ENCODE assay signal across 19 cellular contexts in the genomic region with DNA sequence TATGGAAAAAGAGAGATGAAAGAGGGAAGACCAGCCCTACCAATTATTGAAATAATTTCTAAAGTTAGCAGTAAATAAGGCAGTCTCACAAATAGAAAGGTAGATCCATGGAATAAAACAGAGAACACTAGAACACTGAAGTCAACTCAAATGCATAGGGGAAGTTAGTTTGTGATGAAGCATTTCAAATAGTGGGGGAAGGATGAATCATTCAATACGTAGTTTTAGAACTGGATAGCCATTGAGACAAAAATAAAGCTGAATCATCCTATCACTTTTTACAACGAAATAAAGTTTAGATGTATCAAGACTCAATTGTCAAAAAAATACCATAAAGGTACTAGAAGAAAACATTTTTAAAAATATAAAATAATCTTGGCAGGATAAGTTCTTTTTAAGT.
A peak's percentile ranks its signal among the peaks of the same experiment; 100 is the strongest.
DNase-seq lines count a peak whose midpoint lies in the region; ATAC-seq, FAIRE-seq and TF ChIP-seq lines count a peak whose summit lies in the region.
"Had no signal": no experiment of that assay in that cellular context is flagged by ENCODE, and none has a peak within 500 bp of the region (broad histone marks: within the 10 kb centered on the region; RNA-seq: fewer than 3 reads in every experiment).

No MANE protein-coding gene starts in this region.

- H2AK5ac ChIP-seq in IMR-90 (ENCODE audit: low read depth, low read length): no peak overlapping the region

- H3K27me3 ChIP-seq in IMR-90 (ENCODE audit: control insufficient read depth, insufficient read depth, low read length) (peaks cover 1% of the 10 kb centered on the region; the same call in 1 of the 2 replicates), iPS-20b (ENCODE audit: insufficient read depth, low read length) (no peaks in the 10 kb centered on the region), spleen (replicated peaks in 1 of 7) (no peaks in the 10 kb centered on the region)

- no peak overlapping the region for H3K18ac ChIP-seq in IMR-90 (ENCODE audit: low read depth, low read length)

- dilution Hi-C loops in IMR-90 (cut with HindIII; ENCODE audit: low sequenced_read_pairs, unreplicated experiment): no loop called here

- peak; percentile 92 for FAIRE-seq in colon (lab: Jason Lieb, UNC)
- FAIRE-seq: A204.1, GM12892, H54 had no signal

- H3K79me1 ChIP-seq in IMR-90 (ENCODE audit: low read depth in 1 of 2, low read length in 2 of 2): no peaks in the 10 kb centered on the region

- no peak overlapping the region for H3K14ac ChIP-seq in IMR-90 (replicated peaks; ENCODE audit: low read depth, low read length)

- no peaks in the 10 kb centered on the region for H4K20me1 ChIP-seq in IMR-90 (ENCODE audit: insufficient read depth, low read length)

- H4K5ac ChIP-seq in IMR-90 (ENCODE audit: low read depth, low read length): no peak overlapping the region

- H3K23ac ChIP-seq in IMR-90 (ENCODE audit: low read depth, low read length): no peak overlapping the region

- in situ Hi-C loops in IMR-90 (cut with MboI; ENCODE audit: low sequenced_read_pairs): no loop called here

- CTCF ChIA-PET in IMR-90 (lab: Yijun Ruan, JAX): no interaction called here

- no peak overlapping the region for H3K4ac ChIP-seq in IMR-90 (ENCODE audit: low read depth, low read length)

- no peak overlapping the region for H3K4me2 ChIP-seq in IMR-90 (ENCODE audit: low read depth, low read length)
- H3K4me2 ChIP-seq: BLaER1 treated with 17β-estradiol and CSF1 and Interleukin-3, amounts not matched to agents 10 nM and 100 nM had no signal

- no peak overlapping the region for H4K91ac ChIP-seq in IMR-90 (ENCODE audit: insufficient read depth, low read depth, low read length)

- no peak overlapping the region for H2AFZ ChIP-seq in IMR-90 (replicated peaks; ENCODE audit: low read length, poor library complexity)

- ATAC-seq in IMR-90 (ENCODE audit: low read depth): no peak
- no peak for ATAC-seq in HG02678 (IDR thresholded peaks at IDR 0.05; ENCODE audit: unreplicated experiment)

- H3K36me3 ChIP-seq in IMR-90 (ENCODE audit: control insufficient read depth, insufficient read depth, low read length) (no peaks in the 10 kb centered on the region), iPS-20b (ENCODE audit: insufficient read depth, low read depth, low read length) (no peaks in the 10 kb centered on the region), spleen (no peaks in the 10 kb centered on the region)
- H3K36me3 ChIP-seq: BLaER1 treated with 17β-estradiol and CSF1 and Interleukin-3, amounts not matched to agents 10 nM and 100 nM had no signal

- POLR2A ChIA-PET in IMR-90 (lab: Charles Lee; ENCODE audit: unreplicated experiment): no interaction called here

- no peak for TF ChIP-seq POLR2A in IMR-90 (IDR thresholded peaks at IDR 0.05; ENCODE audit: low read depth, low read length)
- TF ChIP-seq POLR2A in spleen (IDR thresholded peaks at IDR 0.05): no peak

- H3K4me1 ChIP-seq in IMR-90 (ENCODE audit: control insufficient read depth, insufficient read depth, low read length) (no peaks in the 10 kb centered on the region), iPS-20b (ENCODE audit: insufficient read depth, low read length) (peaks cover 15% of the 10 kb centered on the region; the same call in 1 of the 2 replicates), spleen (no peaks in the 10 kb centered on the region)

- no CpG with 5 or more reads among the region's 2 CpGs for WGBS in IMR-90 (ENCODE audit: extremely low coverage in 2 of 2, insufficient read length in 1 of 2), 2 experiments
- 35 to 67% (median 51%) methylated on average over 2 of the region's 2 CpGs for WGBS in spleen, 5 donors

- BruUV-seq in IMR-90 (replicated peaks; lab: Mats Ljungman, UMichigan): no TSS peak

- no peaks in the 10 kb centered on the region for H3K9me1 ChIP-seq in IMR-90 (ENCODE audit: insufficient read depth, low read length)

- DNase-seq in EH (ENCODE audit: low read depth): peak; percentile 0
- peak; percentile 43 for DNase-seq in IMR-90
- DNase-seq in cerebellum (ENCODE audit: low spot score): no peak
- DNase-seq in stimulated activated CD4-positive, alpha-beta T cell treated with anti-CD3 and anti-CD28 coated beads, Interleukin-12 subunit alpha, Interleukin-12 subunit beta, amount 100 ng/mL, for 4 hours: no peak
- no peak for DNase-seq in spleen
- DNase-seq: DND-41, MV-4-11, NCI-H1417, NCI-H187 treated with DMSO at 0.1 percent for 48 hours, OCI-M1, RPMI8226, SIG-M5 had no signal

- H3K27ac ChIP-seq in IMR-90 (ENCODE audit: insufficient read depth, low read length) (no peak overlapping the region), iPS-20b (ENCODE audit: low read length) (peak overlapping the region; percentile 85), spleen (no peak overlapping the region)
- H3K27ac ChIP-seq: BLaER1 treated with 17β-estradiol and CSF1 and Interleukin-3, amounts not matched to agents 10 nM and 100 nM had no signal

- TF ChIP-seq RAD21 in IMR-90 (IDR thresholded peaks at IDR 0.05; ENCODE audit: low read length): no peak

- no peak overlapping the region for H2BK20ac ChIP-seq in IMR-90 (ENCODE audit: low read depth, low read length)

- H2BK5ac ChIP-seq in IMR-90 (ENCODE audit: low read depth, low read length, poor library complexity, severe bottlenecking): no peak overlapping the region

- intact Hi-C loops in IMR-90 (cut with micrococcal nuclease) (no loop called here), spleen (cut with DNase I; ENCODE audit: low total_unique reads) (no loop called here)

- no peak overlapping the region for H2AK9ac ChIP-seq in IMR-90 (replicated peaks; ENCODE audit: low read depth, low read length, poor library complexity)

- H3K9ac ChIP-seq in IMR-90 (ENCODE audit: low read depth, low read length): no peak overlapping the region
- no peak overlapping the region for H3K9ac ChIP-seq in iPS-20b (ENCODE audit: low read depth, low read length)
- H3K9ac ChIP-seq: BLaER1 treated with 17β-estradiol and CSF1 and Interleukin-3, amounts not matched to agents 10 nM and 100 nM had no signal

- no peak overlapping the region for H2BK15ac ChIP-seq in IMR-90 (ENCODE audit: low read depth, low read length)

- H4K8ac ChIP-seq in IMR-90 (ENCODE audit: low read depth in 2 of 2, low read length in 2 of 2): no peak overlapping the region

- no peaks in the 10 kb centered on the region for H3K9me3 ChIP-seq in IMR-90 (ENCODE audit: control insufficient read depth, insufficient read depth, low read length)
- no peaks in the 10 kb centered on the region for H3K9me3 ChIP-seq in iPS-20b (ENCODE audit: insufficient read depth, low read depth, low read length)
- H3K9me3 ChIP-seq in spleen: no peaks in the 10 kb centered on the region

- no peak overlapping the region for H3K56ac ChIP-seq in IMR-90 (ENCODE audit: extremely low read depth, insufficient read depth, low read length)

- TF ChIP-seq CTCF in IMR-90 (conservative IDR thresholded peaks at IDR 0.05; ENCODE audit: low read depth, low read length): no peak
- no peak for TF ChIP-seq CTCF in spleen (IDR thresholded peaks at IDR 0.05 in 8 of 11, conservative IDR thresholded peaks at IDR 0.05 in 3 of 11)

- H2BK120ac ChIP-seq in IMR-90 (ENCODE audit: low read depth, low read length): no peak overlapping the region

- H3K4me3 ChIP-seq in IMR-90 (ENCODE audit: insufficient read depth, low read depth, low read length): no peak overlapping the region
- no peak overlapping the region for H3K4me3 ChIP-seq in iPS-20b (ENCODE audit: low read length)
- no peak overlapping the region for H3K4me3 ChIP-seq in spleen
- H3K4me3 ChIP-seq: BLaER1 treated with 17β-estradiol and CSF1 and Interleukin-3, amounts not matched to agents 10 nM and 100 nM had no signal

TF ChIP-seq in IMR-90, 13 proteins besides CTCF, POLR2A, EP300 and RAD21:
- TF ChIP-seq RCOR1 (IDR thresholded peaks at IDR 0.05; ENCODE audit: insufficient replicate concordance, low read length) (no peak), NFE2L2 (IDR thresholded peaks at IDR 0.05; ENCODE audit: low read depth, low read length) (peak; percentile 25; the same call in 1 of the 2 replicates)

Comparison
In these comparisons a context has a peak if more than half of its experiments do, and no peak if none do; other contexts are left out.
1. DNase-seq: peak in EH (single experiment) and IMR-90 (single experiment); none in cerebellum (single experiment), stimulated activated CD4-positive, alpha-beta T cell treated with anti-CD3 and anti-CD28 coated beads, Interleukin-12 subunit alpha, Interleukin-12 subunit beta, amount 100 ng/mL, for 4 hours (single experiment) and spleen (single experiment).